Comparison of ENCODE assay signal across 8 cellular contexts in the genomic region with DNA sequence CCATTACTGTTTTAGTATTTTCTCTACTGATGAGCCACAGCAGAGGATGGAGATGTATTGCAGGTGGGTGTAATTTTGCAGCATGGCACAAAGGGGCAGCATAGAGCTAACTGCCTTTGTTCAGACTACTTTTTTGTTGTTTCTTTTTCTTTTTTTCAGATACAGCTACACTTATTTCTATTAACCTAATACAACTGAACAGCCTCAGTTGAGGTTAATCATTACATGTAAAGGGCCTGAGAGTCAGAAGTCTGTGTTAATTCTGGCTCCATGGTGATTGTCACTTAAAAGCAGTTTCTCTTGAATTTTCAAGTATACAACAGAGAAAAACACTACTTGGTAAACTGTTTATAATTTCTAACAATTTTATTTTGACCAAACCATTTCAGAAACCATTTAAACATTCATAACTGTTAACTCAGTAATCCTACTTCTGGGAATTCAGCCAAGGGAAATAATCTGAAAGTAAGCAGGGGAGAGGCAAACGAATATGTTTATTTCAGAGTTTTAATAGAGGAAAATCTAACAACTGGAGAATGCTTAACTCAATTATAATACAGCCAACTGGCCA. TPM values are rescaled to one million over a fixed set of nuclear protein-coding genes. Genes with fewer than 3 reads are reported as not detected.
DNase-seq lines count a peak whose midpoint lies in the region; ATAC-seq, FAIRE-seq and TF ChIP-seq lines count a peak whose summit lies in the region.

No MANE protein-coding gene starts in this region.

- H3K9me3 Mint-ChIP-seq in effector memory CD8-positive, alpha-beta T cell, result no peaks in the 10 kb centered on the region
- peaks cover 4% of the 10 kb centered on the region for H3K9me3 Mint-ChIP-seq in mesothelial cell of epicardium

- peak overlapping the region in 1 of 2 donors; percentile 35 for H3K27ac Mint-ChIP-seq in effector memory CD8-positive, alpha-beta T cell
- peak overlapping the region; percentile 86 for H3K27ac Mint-ChIP-seq in mesothelial cell of epicardium

- ATAC-seq in GM18907 (IDR thresholded peaks at IDR 0.05; ENCODE audit: unreplicated experiment) (peak; percentile 84), HG03442 (IDR thresholded peaks at IDR 0.05; ENCODE audit: unreplicated experiment) (no peak)
- peak; percentile 73 for ATAC-seq in effector memory CD8-positive, alpha-beta T cell (replicated peaks)

- TF ChIP-seq CTCF in D721Med (IDR thresholded peaks at IDR 0.05; ENCODE audit: insufficient read depth, missing control alignments) (peak; percentile 71), mesothelial cell of epicardium (IDR thresholded peaks at IDR 0.05; ENCODE audit: unreplicated experiment) (peak; percentile 60)

- peak; percentile 55 for FAIRE-seq in D721Med (lab: Jason Lieb, UNC)
- no peak for FAIRE-seq in HTR-8/SVneo (lab: Jason Lieb, UNC)

- no peak overlapping the region for H3K4me3 Mint-ChIP-seq in effector memory CD8-positive, alpha-beta T cell
- no peak overlapping the region for H3K4me3 Mint-ChIP-seq in mesothelial cell of epicardium

- no peaks in the 10 kb centered on the region for H3K4me1 Mint-ChIP-seq in effector memory CD8-positive, alpha-beta T cell (ENCODE audit: low read depth in 2 of 2)
- H3K4me1 Mint-ChIP-seq in mesothelial cell of epicardium, result peaks cover 6% of the 10 kb centered on the region

- no peaks in the 10 kb centered on the region for H3K27me3 Mint-ChIP-seq in effector memory CD8-positive, alpha-beta T cell
- no peaks in the 10 kb centered on the region for H3K27me3 Mint-ChIP-seq in mesothelial cell of epicardium (ENCODE audit: low read depth)

- DNase-seq in D721Med (ENCODE audit: insufficient read length, low spot score) (no peak), HTR-8/SVneo (ENCODE audit: insufficient read length, low spot score) (peak; percentile 48), SKM-1 (lab: John Stamatoyannopoulos, UW; ENCODE audit: unreplicated experiment) (peak; percentile 12), mesothelial cell of epicardium (ENCODE audit: low spot score in 2 of 2, unreplicated experiment in 2 of 2) (peak in 1 of 2 experiments; percentile 44), UCSD-AML1 (lab: John Stamatoyannopoulos, UW; ENCODE audit: unreplicated experiment) (no peak)
- DNase-seq in effector memory CD8-positive, alpha-beta T cell, result peak in 2 of 3 experiments; percentile 8 to 21

- peaks cover 54% of the 10 kb centered on the region for H3K36me3 Mint-ChIP-seq in effector memory CD8-positive, alpha-beta T cell (ENCODE audit: insufficient read depth)
- H3K36me3 Mint-ChIP-seq in mesothelial cell of epicardium, result peaks cover 5% of the 10 kb centered on the region

RNA-seq across cellular contexts. Expression of a gene that starts 13.9 kb away (rescaled TPM):
- 0.07 TPM in 1 of 3 replicates, not detected in the others for total RNA-seq in mesothelial cell of epicardium

RNA-seq across cellular contexts. Expression of a gene that starts 24.6 kb away (rescaled TPM):
- total RNA-seq in mesothelial cell of epicardium, result 3.0 to 6.0 TPM (median 4.1 TPM) in 3 replicates

Comparison
In these comparisons a context has a peak if more than half of its experiments do, and no peak if none do; other contexts are left out.
1. DNase-seq: peak in HTR-8/SVneo (single experiment), SKM-1 (single experiment) and effector memory CD8-positive, alpha-beta T cell (2 of 3); none in D721Med (single experiment) and UCSD-AML1 (single experiment).